Comparison of ENCODE assay signal across 27 cellular contexts in the genomic region with DNA sequence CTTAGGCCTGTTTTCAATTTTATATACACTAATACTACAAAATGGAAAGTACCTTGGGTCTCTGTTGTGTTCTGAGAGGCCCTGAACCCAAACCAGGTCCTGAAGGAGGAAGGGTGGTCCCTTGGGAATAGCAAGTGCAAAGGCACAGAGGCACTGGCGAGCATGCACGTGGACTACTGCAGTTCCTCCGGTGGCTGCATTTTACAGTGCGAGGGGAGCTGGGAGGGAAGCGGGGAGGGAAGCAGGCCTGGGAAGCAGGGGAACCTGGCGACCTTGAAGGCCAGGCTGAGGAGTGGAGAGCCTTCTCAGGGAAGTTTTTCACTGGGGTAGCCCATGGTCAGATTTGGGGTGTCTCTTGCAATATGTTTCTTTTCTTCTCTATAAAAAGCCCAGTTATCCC. TPM values are rescaled to one million over a fixed set of nuclear protein-coding genes. Genes with fewer than 3 reads are reported as not detected.
DNase-seq lines count a peak whose midpoint lies in the region; ATAC-seq and TF ChIP-seq lines count a peak whose summit lies in the region.
"Had no signal": no experiment of that assay in that cellular context is flagged by ENCODE, and none has a peak within 500 bp of the region (broad histone marks: within the 10 kb centered on the region; RNA-seq: fewer than 3 reads in every experiment).

No MANE protein-coding gene starts in this region.

- no peak overlapping the region for H3K4me3 ChIP-seq in HEK293 (ENCODE audit: low read depth, low read length)
- no peak overlapping the region for H3K4me3 ChIP-seq in NB4 (ENCODE audit: low read depth, low read length)
- H3K4me3 ChIP-seq: BLaER1, GM12878 had no signal

- CTCF ChIA-PET in HEK293 (lab: Yijun Ruan, JAX), result interaction anchor here (0.7 kb wide), 1 partner anchor 135 kb away, joined by 4 read pairs; no protein-coding TSS in a partner anchor
- CTCF ChIA-PET in activated CD4-positive, alpha-beta memory T cell treated with anti-CD3 and anti-CD28 coated beads, Interleukin-2, amount 10 ng/mL, durations not matched to agents 7 days and 5 days (lab: Charles Lee), result no interaction called here

- no peaks in the 10 kb centered on the region for H3K9me3 ChIP-seq in HEK293 (ENCODE audit: control insufficient read depth, insufficient read depth, low read depth, low read length)
- H3K9me3 ChIP-seq: BE2C, BLaER1 had no signal

- ATAC-seq in GM21447 (IDR thresholded peaks at IDR 0.05; ENCODE audit: unreplicated experiment) (no peak), GM19463 (IDR thresholded peaks at IDR 0.05; ENCODE audit: unreplicated experiment) (no peak)
- ATAC-seq: GM12878 had no signal

- H3K4me1 Mint-ChIP-seq in activated CD4-positive, alpha-beta memory T cell treated with anti-CD3 and anti-CD28 coated beads, Interleukin-2, amount 10 ng/mL, durations not matched to agents 7 days and 5 days, result peaks cover 3% of the 10 kb centered on the region
- H3K4me1 Mint-ChIP-seq: CD14-positive monocyte; CD4-positive, alpha-beta memory T cell; CD4-positive, CD25-positive, alpha-beta regulatory T cell; CD8-positive, alpha-beta memory T cell had no signal

- peaks cover 7% of the 10 kb centered on the region for H3K27me3 Mint-ChIP-seq in activated CD4-positive, alpha-beta memory T cell treated with anti-CD3 and anti-CD28 coated beads, Interleukin-2, amount 10 ng/mL, durations not matched to agents 7 days and 5 days

- no peaks in the 10 kb centered on the region for H3K36me3 Mint-ChIP-seq in activated CD4-positive, alpha-beta memory T cell treated with anti-CD3 and anti-CD28 coated beads, Interleukin-2, amount 10 ng/mL, durations not matched to agents 7 days and 5 days (ENCODE audit: low read depth)
- H3K36me3 Mint-ChIP-seq: CD14-positive monocyte; CD4-positive, alpha-beta memory T cell; CD4-positive, CD25-positive, alpha-beta regulatory T cell; CD8-positive, alpha-beta memory T cell had no signal

- intact Hi-C loops in posterior vena cava (cut with DNase I), result no loop called here

- TF ChIP-seq CTCF in HEK293 (tag by site-specific recombination; IDR thresholded peaks at IDR 0.05), result no peak
- TF ChIP-seq CTCF in NB4 (IDR thresholded peaks at IDR 0.05; ENCODE audit: low read depth, low read length), result no peak

- H3K36me3 ChIP-seq in HEK293 (ENCODE audit: control insufficient read depth in 2 of 2, insufficient read depth in 1 of 2, low read length in 2 of 2), result no peaks in the 10 kb centered on the region
- H3K36me3 ChIP-seq: BE2C, BLaER1 had no signal

- DNase-seq in NB4 (ENCODE audit: low read depth), result peak; percentile 21
- DNase-seq in posterior vena cava (ENCODE audit: low spot score), result peak; percentile 65
- DNase-seq in activated CD4-positive, alpha-beta memory T cell treated with anti-CD3 and anti-CD28 coated beads, Interleukin-2, amount 10 ng/mL, durations not matched to agents 7 days and 5 days, result no peak
- DNase-seq: 8988T; ACHN; BE2C; C1 segment of cervical spinal cord; CD4-positive, alpha-beta memory T cell; CD4-positive, CD25-positive, alpha-beta regulatory T cell; CD8-positive, alpha-beta memory T cell; COR-L47; DMS 273 treated with DMSO at 0.1 percent for 48 hours; DMS153; DMS53; DMS79; DND-41; EL; GDM1 had no signal

- no peak overlapping the region for H3K4me3 Mint-ChIP-seq in activated CD4-positive, alpha-beta memory T cell treated with anti-CD3 and anti-CD28 coated beads, Interleukin-2, amount 10 ng/mL, durations not matched to agents 7 days and 5 days
- H3K4me3 Mint-ChIP-seq: CD14-positive monocyte; CD4-positive, alpha-beta memory T cell; CD4-positive, CD25-positive, alpha-beta regulatory T cell; CD8-positive, alpha-beta memory T cell had no signal

- H3K9me3 Mint-ChIP-seq in activated CD4-positive, alpha-beta memory T cell treated with anti-CD3 and anti-CD28 coated beads, Interleukin-2, amount 10 ng/mL, durations not matched to agents 7 days and 5 days, result no peaks in the 10 kb centered on the region
- H3K9me3 Mint-ChIP-seq: CD14-positive monocyte; CD4-positive, alpha-beta memory T cell; CD4-positive, CD25-positive, alpha-beta regulatory T cell; CD8-positive, alpha-beta memory T cell had no signal

- no peaks in the 10 kb centered on the region for H3K4me1 ChIP-seq in HEK293 (ENCODE audit: control insufficient read depth, insufficient read depth, low read length)
- H3K4me1 ChIP-seq: BE2C, BLaER1 had no signal

- TF ChIP-seq POLR2A in NB4 (IDR thresholded peaks at IDR 0.05; ENCODE audit: extremely low read depth, insufficient read length), result no peak

- POLR2A ChIA-PET in HEK293 (lab: Yijun Ruan, JAX), result no interaction called here
- POLR2A ChIA-PET in activated CD4-positive, alpha-beta memory T cell treated with anti-CD3 and anti-CD28 coated beads, Interleukin-2, amount 10 ng/mL, durations not matched to agents 7 days and 5 days (lab: Charles Lee), result no interaction called here

- H3K27ac ChIP-seq in HEK293 (ENCODE audit: extremely low read depth, low read depth, low read length), result no peak overlapping the region
- H3K27ac ChIP-seq: BLaER1 had no signal

- no peak overlapping the region for H3K27ac Mint-ChIP-seq in activated CD4-positive, alpha-beta memory T cell treated with anti-CD3 and anti-CD28 coated beads, Interleukin-2, amount 10 ng/mL, durations not matched to agents 7 days and 5 days
- H3K27ac Mint-ChIP-seq: CD14-positive monocyte; CD4-positive, alpha-beta memory T cell; CD4-positive, CD25-positive, alpha-beta regulatory T cell had no signal

TF ChIP-seq in HEK293, 187 proteins besides CTCF, POLR2A, EP300 and RAD21:
- TF ChIP-seq, protein P1, sequence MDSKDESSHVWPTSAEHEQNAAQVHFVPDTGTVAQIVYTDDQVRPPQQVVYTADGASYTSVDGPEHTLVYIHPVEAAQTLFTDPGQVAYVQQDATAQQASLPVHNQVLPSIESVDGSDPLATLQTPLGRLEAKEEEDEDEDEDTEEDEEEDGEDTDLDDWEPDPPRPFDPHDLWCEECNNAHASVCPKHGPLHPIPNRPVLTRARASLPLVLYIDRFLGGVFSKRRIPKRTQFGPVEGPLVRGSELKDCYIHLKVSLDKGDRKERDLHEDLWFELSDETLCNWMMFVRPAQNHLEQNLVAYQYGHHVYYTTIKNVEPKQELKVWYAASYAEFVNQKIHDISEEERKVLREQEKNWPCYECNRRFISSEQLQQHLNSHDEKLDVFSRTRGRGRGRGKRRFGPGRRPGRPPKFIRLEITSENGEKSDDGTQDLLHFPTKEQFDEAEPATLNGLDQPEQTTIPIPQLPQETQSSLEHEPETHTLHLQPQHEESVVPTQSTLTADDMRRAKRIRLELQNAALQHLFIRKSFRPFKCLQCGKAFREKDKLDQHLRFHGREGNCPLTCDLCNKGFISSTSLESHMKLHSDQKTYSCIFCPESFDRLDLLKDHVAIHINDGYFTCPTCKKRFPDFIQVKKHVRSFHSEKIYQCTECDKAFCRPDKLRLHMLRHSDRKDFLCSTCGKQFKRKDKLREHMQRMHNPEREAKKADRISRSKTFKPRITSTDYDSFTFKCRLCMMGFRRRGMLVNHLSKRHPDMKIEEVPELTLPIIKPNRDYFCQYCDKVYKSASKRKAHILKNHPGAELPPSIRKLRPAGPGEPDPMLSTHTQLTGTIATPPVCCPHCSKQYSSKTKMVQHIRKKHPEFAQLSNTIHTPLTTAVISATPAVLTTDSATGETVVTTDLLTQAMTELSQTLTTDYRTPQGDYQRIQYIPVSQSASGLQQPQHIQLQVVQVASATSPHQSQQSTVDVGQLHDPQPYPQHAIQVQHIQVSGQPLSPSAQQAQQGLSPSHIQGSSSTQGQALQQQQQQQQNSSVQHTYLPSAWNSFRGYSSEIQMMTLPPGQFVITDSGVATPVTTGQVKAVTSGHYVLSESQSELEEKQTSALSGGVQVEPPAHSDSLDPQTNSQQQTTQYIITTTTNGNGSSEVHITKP (tag by site-specific recombination; IDR thresholded peaks at IDR 0.05), result no peak
- TF ChIP-seq ZNF623 (tag by site-specific recombination; IDR thresholded peaks at IDR 0.05) (peak; percentile 46), OVOL3 (tag by site-specific recombination; IDR thresholded peaks at IDR 0.05) (no peak)

RNA-seq across cellular contexts. Expression of a gene that starts 33.9 kb away (rescaled TPM):
- total RNA-seq in posterior vena cava, result 1 to 10 TPM in 1 of 2 donors, under 1 TPM in 1; 0.95 to 1.5 TPM
- not detected for total RNA-seq in activated CD4-positive, alpha-beta memory T cell treated with anti-CD3 and anti-CD28 coated beads, Interleukin-2, amount 10 ng/mL, durations not matched to agents 7 days and 5 days
- total RNA-seq: A673; CD4-positive, alpha-beta memory T cell; CD4-positive, CD25-positive, alpha-beta regulatory T cell; CD8-positive, alpha-beta memory T cell; Daoy; G401; GM12878 had no signal

RNA-seq across cellular contexts. Expression of a gene that starts 34.1 kb away (rescaled TPM):
- 10 to 100 TPM; 36.5 to 38.2 TPM for total RNA-seq in posterior vena cava
- total RNA-seq in activated CD4-positive, alpha-beta memory T cell treated with anti-CD3 and anti-CD28 coated beads, Interleukin-2, amount 10 ng/mL, durations not matched to agents 7 days and 5 days, result 10 to 100 TPM; 36.1 to 37.0 TPM

RNA-seq across cellular contexts. Expression of a gene that starts 35.1 kb away (rescaled TPM):
- 10 to 100 TPM in 1 of 2 donors, 1 to 10 TPM in 1; 8.3 to 23.6 TPM for total RNA-seq in posterior vena cava
- total RNA-seq in activated CD4-positive, alpha-beta memory T cell treated with anti-CD3 and anti-CD28 coated beads, Interleukin-2, amount 10 ng/mL, durations not matched to agents 7 days and 5 days, result not detected
- total RNA-seq: A673; CD4-positive, alpha-beta memory T cell; CD4-positive, CD25-positive, alpha-beta regulatory T cell; CD8-positive, alpha-beta memory T cell; GM12878 had no signal

Comparison
In these comparisons a context has a peak if more than half of its experiments do, and no peak if none do; other contexts are left out.
1. RNA of a gene that starts 35.1 kb away (total RNA-seq): 8.3 to 23.6 TPM in posterior vena cava; not detected in activated CD4-positive, alpha-beta memory T cell treated with anti-CD3 and anti-CD28 coated beads, Interleukin-2, amount 10 ng/mL, durations not matched to agents 7 days and 5 days; every median in the first group is over 4 times any median in the second.